In the genomic region with DNA sequence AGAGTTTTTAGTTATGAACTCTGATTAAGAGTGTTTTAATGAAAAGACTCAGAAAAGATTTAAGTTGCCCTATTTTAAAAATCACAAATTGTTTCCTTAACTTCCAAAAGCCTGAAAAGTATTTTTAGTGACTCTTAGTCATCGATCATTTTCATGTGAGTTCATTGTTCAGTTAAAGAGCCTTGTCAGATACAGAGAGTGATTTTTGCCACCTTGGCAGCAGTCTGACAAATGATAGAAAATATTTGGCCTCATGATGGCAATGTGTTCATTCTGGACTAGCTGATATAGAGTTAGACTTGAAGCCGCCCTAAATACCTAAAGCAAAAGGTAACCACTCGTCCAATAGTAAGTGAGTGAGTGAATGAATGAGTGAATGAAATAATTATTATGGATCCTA, we compare ENCODE assay signal across 24 cellular contexts.
"Had no signal": no experiment of that assay in that cellular context is flagged by ENCODE, and none has a peak within 500 bp of the region (broad histone marks: within the 10 kb centered on the region; RNA-seq: fewer than 3 reads in every experiment).

No MANE protein-coding gene starts in this region.

- ATAC-seq: Panc1 had no signal

- DNase-seq: Karpas-422, KBM-7, MM.1S, MV-4-11, NCI-H1092, NCI-H1105, NCI-H1417 treated with DMSO at 0.1 percent for 48 hours, NCI-H1436 treated with DMSO at 0.1 percent for 48 hours, NCI-H1694 treated with DMSO at 0.1 percent for 48 hours, NCI-H187 treated with DMSO at 0.1 percent for 48 hours, NCI-H2029, NCI-H2171 treated with DMSO at 0.1 percent for 48 hours, NCI-H2227 treated with DMSO at 0.1 percent for 48 hours, NCI-H345, NCI-H446, NCI-H510A treated with DMSO at 0.1 percent for 48 hours, NCI-H524 treated with DMSO at 0.1 percent for 48 hours, NCI-H526 treated with DMSO at 0.1 percent for 48 hours, NCI-H774, PC-9, Right ventricle myocardium superior, SHP77 treated with DMSO at 0.1 percent for 48 hours had no signal

- H3K4me3 ChIP-seq: PC-9, SJSA1 had no signal
